19 cellular contexts compared by ENCODE assay signal in genomic region chr11:133719532-133720235, GRCh38.
"Had no signal": no experiment of that assay in that cellular context is flagged by ENCODE, and none has a peak within 500 bp of the region (broad histone marks: within the 10 kb centered on the region; RNA-seq: fewer than 3 reads in every experiment).

No MANE protein-coding gene starts in this region.

- DNase-seq: KBM-7, MV-4-11, NCI-H1048, NCI-H1105, NCI-H1417, NCI-H1436 treated with DMSO at 0.1 percent for 48 hours, NCI-H1694 treated with DMSO at 0.1 percent for 48 hours, NCI-H1930, NCI-H2081, NCI-H2107, NCI-H2227 treated with DMSO at 0.1 percent for 48 hours, NCI-H526 treated with DMSO at 0.1 percent for 48 hours, NCI-H774, Right ventricle myocardium superior, RPMI8226, SIG-M5 had no signal

- H3K4me1 ChIP-seq: SJSA1 had no signal

- H3K27ac ChIP-seq: HL-60, SJSA1, SK-N-MC had no signal

- H3K4me3 ChIP-seq: SJSA1, SK-N-MC had no signal

- H3K27me3 ChIP-seq: SJSA1 had no signal

- H3K9me3 ChIP-seq: SJSA1 had no signal

- H3K36me3 ChIP-seq: SJSA1 had no signal
